31 cellular contexts compared by ENCODE assay signal in genomic region chr18:7619676-7620075, GRCh38. TPM values are rescaled to one million over a fixed set of nuclear protein-coding genes. Genes with fewer than 3 reads are reported as not detected.
DNase-seq lines count a peak whose midpoint lies in the region; ATAC-seq and TF ChIP-seq lines count a peak whose summit lies in the region.
"Had no signal": no experiment of that assay in that cellular context is flagged by ENCODE, and none has a peak within 500 bp of the region (broad histone marks: within the 10 kb centered on the region; RNA-seq: fewer than 3 reads in every experiment).

No MANE protein-coding gene starts in this region.

- TF ChIP-seq CTCF in osteocyte (IDR thresholded peaks at IDR 0.05) (no peak), tibial artery (IDR thresholded peaks at IDR 0.05) (no peak)

- peaks cover 57% of the 10 kb centered on the region for H3K4me1 Mint-ChIP-seq in osteocyte (ENCODE audit: unreplicated experiment)
- no peaks in the 10 kb centered on the region for H3K4me1 Mint-ChIP-seq in naive thymus-derived CD4-positive, alpha-beta T cell
- H3K4me1 Mint-ChIP-seq: activated CD4-positive, alpha-beta memory T cell treated with anti-CD3 and anti-CD28 coated beads, Interleukin-2, amount 10 ng/mL, durations not matched to agents 7 days and 5 days; activated naive CD4-positive, alpha-beta T cell treated with anti-CD3 and anti-CD28 coated beads, Interleukin-2, amount 50 U/mL, for 24 hours; B cell; IgD-negative memory B cell had no signal

- H3K4me3 Mint-ChIP-seq in osteocyte (ENCODE audit: unreplicated experiment): no peak overlapping the region
- no peak overlapping the region for H3K4me3 Mint-ChIP-seq in naive thymus-derived CD4-positive, alpha-beta T cell
- H3K4me3 Mint-ChIP-seq: activated CD4-positive, alpha-beta memory T cell treated with anti-CD3 and anti-CD28 coated beads, Interleukin-2, amount 10 ng/mL, durations not matched to agents 7 days and 5 days; activated naive CD4-positive, alpha-beta T cell treated with anti-CD3 and anti-CD28 coated beads, Interleukin-2, amount 50 U/mL, for 24 hours; B cell; CD8-positive, alpha-beta T cell; dendritic cell treated with granulocyte-macrophage colony-stimulating factor and Interleukin-4, amounts not matched to agents 40 ng/mL and 50 ng/mL, for 4 days; IgD-negative memory B cell; nephron; T-helper 1 cell treated with Interleukin-12 subunit alpha and Interleukin-12 subunit beta and Interleukin-4 antibody, amounts not matched to agents 30 μg/mL and 1 μg/mL, for 36 hours had no signal

- no peak overlapping the region for H3K27ac ChIP-seq in right cardiac atrium (ENCODE audit: low read length)
- H3K27ac ChIP-seq in tibial artery: peak overlapping the region; percentile 10 to 58
- H3K27ac ChIP-seq in naive thymus-derived CD4-positive, alpha-beta T cell (ENCODE audit: low read depth, low read length): no peak overlapping the region
- H3K27ac ChIP-seq: pancreas, right lobe of liver, RWPE1, SK-N-MC had no signal

- peak; percentile 23 to 31 for ATAC-seq in right cardiac atrium
- ATAC-seq in naive thymus-derived CD4-positive, alpha-beta T cell: no peak
- no peak for ATAC-seq in esophagus mucosa
- ATAC-seq: CD8-positive, alpha-beta T cell; left ventricle myocardium superior; mucosa of descending colon; pancreas; right lobe of liver had no signal

- intact Hi-C loops in right cardiac atrium (cut with DNase I) (no loop called here), cardiac septum (cut with DNase I) (loop anchor here (5.0 kb wide), 1 partner anchor 38 kb away; no protein-coding TSS in a partner anchor), tibial artery (cut with DNase I; ENCODE audit: low total_unique reads) (no loop called here)
- intact Hi-C loops in naive thymus-derived CD4-positive, alpha-beta T cell (cut with micrococcal nuclease): no loop called here

- H3K36me3 Mint-ChIP-seq in osteocyte (ENCODE audit: unreplicated experiment): no peaks in the 10 kb centered on the region
- no peaks in the 10 kb centered on the region for H3K36me3 Mint-ChIP-seq in naive thymus-derived CD4-positive, alpha-beta T cell
- H3K36me3 Mint-ChIP-seq: activated naive CD4-positive, alpha-beta T cell treated with anti-CD3 and anti-CD28 coated beads, Interleukin-2, amount 50 U/mL, for 24 hours; CD8-positive, alpha-beta T cell; IgD-negative memory B cell had no signal

- H3K27me3 Mint-ChIP-seq in osteocyte (ENCODE audit: unreplicated experiment): no peaks in the 10 kb centered on the region
- H3K27me3 Mint-ChIP-seq in naive thymus-derived CD4-positive, alpha-beta T cell: no peaks in the 10 kb centered on the region
- H3K27me3 Mint-ChIP-seq: activated CD4-positive, alpha-beta memory T cell treated with anti-CD3 and anti-CD28 coated beads, Interleukin-2, amount 10 ng/mL, durations not matched to agents 7 days and 5 days; activated naive CD4-positive, alpha-beta T cell treated with anti-CD3 and anti-CD28 coated beads, Interleukin-2, amount 50 U/mL, for 24 hours; B cell; dendritic cell treated with granulocyte-macrophage colony-stimulating factor and Interleukin-4, amounts not matched to agents 40 ng/mL and 50 ng/mL, for 4 days; IgD-negative memory B cell had no signal

- H3K4me1 ChIP-seq in right cardiac atrium (ENCODE audit: control insufficient read depth, insufficient read depth, low read length) (peaks cover 14% of the 10 kb centered on the region), tibial artery (peaks cover 0 to 54% (median 12%) of the 10 kb centered on the region in 4 donors)
- no peaks in the 10 kb centered on the region for H3K4me1 ChIP-seq in naive thymus-derived CD4-positive, alpha-beta T cell (ENCODE audit: control insufficient read depth in 2 of 2, insufficient read depth in 2 of 2, low read length in 2 of 2)

- no peaks in the 10 kb centered on the region for H3K36me3 ChIP-seq in tibial artery
- no peaks in the 10 kb centered on the region for H3K36me3 ChIP-seq in naive thymus-derived CD4-positive, alpha-beta T cell (ENCODE audit: control insufficient read depth in 2 of 3, insufficient read depth in 3 of 3, low read length in 3 of 3)
- H3K36me3 ChIP-seq: pancreas, right lobe of liver had no signal

- CTCF ChIA-PET in naive thymus-derived CD4-positive, alpha-beta T cell (lab: Charles Lee): no interaction called here

- WGBS in right cardiac atrium: 65% methylated on average over 7 of the region's 7 CpGs

- H3K4me3 ChIP-seq in right cardiac atrium (ENCODE audit: low read length) (no peak overlapping the region), tibial artery (peak overlapping the region; percentile 26 to 30)
- no peak overlapping the region for H3K4me3 ChIP-seq in naive thymus-derived CD4-positive, alpha-beta T cell (ENCODE audit: low read length)
- H3K4me3 ChIP-seq: mucosa of descending colon, pancreas, right lobe of liver, SK-N-MC had no signal

- H3K9me3 ChIP-seq in right cardiac atrium (ENCODE audit: control insufficient read depth, low read length): no peaks in the 10 kb centered on the region
- H3K9me3 ChIP-seq in tibial artery: no peaks in the 10 kb centered on the region
- no peaks in the 10 kb centered on the region for H3K9me3 ChIP-seq in naive thymus-derived CD4-positive, alpha-beta T cell (ENCODE audit: control insufficient read depth in 2 of 3, low read length in 3 of 3)
- H3K9me3 ChIP-seq: mucosa of descending colon, pancreas, right lobe of liver had no signal

- H3K9me3 Mint-ChIP-seq in osteocyte (ENCODE audit: unreplicated experiment): no peaks in the 10 kb centered on the region
- no peaks in the 10 kb centered on the region for H3K9me3 Mint-ChIP-seq in naive thymus-derived CD4-positive, alpha-beta T cell
- H3K9me3 Mint-ChIP-seq: activated CD4-positive, alpha-beta memory T cell treated with anti-CD3 and anti-CD28 coated beads, Interleukin-2, amount 10 ng/mL, durations not matched to agents 7 days and 5 days; activated naive CD4-positive, alpha-beta T cell treated with anti-CD3 and anti-CD28 coated beads, Interleukin-2, amount 50 U/mL, for 24 hours; CD8-positive, alpha-beta T cell; dendritic cell treated with granulocyte-macrophage colony-stimulating factor and Interleukin-4, amounts not matched to agents 40 ng/mL and 50 ng/mL, for 4 days; nephron; T-helper 1 cell treated with Interleukin-12 subunit alpha and Interleukin-12 subunit beta and Interleukin-4 antibody, amounts not matched to agents 30 μg/mL and 1 μg/mL, for 36 hours had no signal

- H3K27me3 ChIP-seq in right cardiac atrium (ENCODE audit: control insufficient read depth, insufficient read depth) (no peaks in the 10 kb centered on the region), tibial artery (no peaks in the 10 kb centered on the region)
- H3K27me3 ChIP-seq in naive thymus-derived CD4-positive, alpha-beta T cell (ENCODE audit: control insufficient read depth in 2 of 2, insufficient read depth in 2 of 2, low read length in 2 of 2): no peaks in the 10 kb centered on the region
- H3K27me3 ChIP-seq: pancreas, right lobe of liver had no signal

- POLR2A ChIA-PET in naive thymus-derived CD4-positive, alpha-beta T cell (lab: Charles Lee): no interaction called here

- H3K27ac Mint-ChIP-seq in osteocyte (ENCODE audit: unreplicated experiment): peak overlapping the region; percentile 83
- no peak overlapping the region for H3K27ac Mint-ChIP-seq in naive thymus-derived CD4-positive, alpha-beta T cell
- H3K27ac Mint-ChIP-seq: activated CD4-positive, alpha-beta memory T cell treated with anti-CD3 and anti-CD28 coated beads, Interleukin-2, amount 10 ng/mL, durations not matched to agents 7 days and 5 days; activated naive CD4-positive, alpha-beta T cell treated with anti-CD3 and anti-CD28 coated beads, Interleukin-2, amount 50 U/mL, for 24 hours; B cell; CD8-positive, alpha-beta T cell; dendritic cell treated with granulocyte-macrophage colony-stimulating factor and Interleukin-4, amounts not matched to agents 40 ng/mL and 50 ng/mL, for 4 days; IgD-negative memory B cell; T-helper 1 cell treated with Interleukin-12 subunit alpha and Interleukin-12 subunit beta and Interleukin-4 antibody, amounts not matched to agents 30 μg/mL and 1 μg/mL, for 36 hours had no signal

- DNase-seq in right cardiac atrium: no peak
- no peak for DNase-seq in cardiac septum (ENCODE audit: low spot score)
- DNase-seq in astrocyte of the hippocampus (ENCODE audit: low read depth, low spot score): peak; percentile 28
- no peak for DNase-seq in osteocyte (ENCODE audit: extremely low spot score, unreplicated experiment)
- no peak for DNase-seq in tibial artery
- DNase-seq in activated naive CD4-positive, alpha-beta T cell treated with anti-CD3 and anti-CD28 coated beads, Interleukin-2, amount 50 U/mL, for 16 hours: no peak
- no peak for DNase-seq in naive thymus-derived CD4-positive, alpha-beta T cell
- DNase-seq: activated CD4-positive, alpha-beta memory T cell treated with anti-CD3 and anti-CD28 coated beads, Interleukin-2, amount 10 ng/mL, durations not matched to agents 7 days and 5 days; activated CD4-positive, CD25-positive, alpha-beta regulatory T cell treated with anti-CD3 and anti-CD28 coated beads, Interleukin-2, amount 50 U/mL, for 72 hours; activated CD8-positive, alpha-beta memory T cell treated with anti-CD3 and anti-CD28 coated beads, Interleukin-2, amount 50 U/mL, for 48 hours; caudate nucleus; CD8-positive, alpha-beta T cell; H7; islet precursor cell; left ventricle myocardium superior; mucosa of descending colon; NCI-H2029 treated with DMSO at 0.1 percent for 48 hours; NCI-H345; NCI-H748 treated with DMSO at 0.1 percent for 48 hours; pancreas; right lobe of liver; stimulated activated naive CD4-positive, alpha-beta T cell had no signal

RNA-seq across cellular contexts. Expression of gene PTPRM, which starts 52.6 kb away (rescaled TPM):
- total RNA-seq in right cardiac atrium: 10 to 100 TPM; 55.1 to 76.2 (median 62.9) TPM
- polyA plus RNA-seq in right cardiac atrium: 81.5 TPM
- total RNA-seq in cardiac septum: 132 TPM
- 105 and 117 TPM in 2 replicates for total RNA-seq in osteocyte
- total RNA-seq in naive thymus-derived CD4-positive, alpha-beta T cell: 10 to 100 TPM in 1 of 5 experiments, 1 to 10 TPM in 4; 8.2 to 21.2 (median 8.5) TPM
- 1 to 10 TPM; 3.8 to 4.4 TPM for polyA plus RNA-seq in naive thymus-derived CD4-positive, alpha-beta T cell
- 5.3 TPM for total RNA-seq in esophagus mucosa

Comparison
In these comparisons a context has a peak if more than half of its experiments do, and no peak if none do; other contexts are left out.
1. ATAC-seq: peak in right cardiac atrium (2 of 2); none in naive thymus-derived CD4-positive, alpha-beta T cell (single experiment) and esophagus mucosa (single experiment).
2. H3K27ac ChIP-seq: peak in tibial artery (2 of 2); none in right cardiac atrium (single experiment) and naive thymus-derived CD4-positive, alpha-beta T cell (single experiment).
3. H3K4me3 ChIP-seq: peak in tibial artery (2 of 2); none in right cardiac atrium (single experiment) and naive thymus-derived CD4-positive, alpha-beta T cell (single experiment).